1 cellular context compared by ENCODE assay signal in the genomic region with DNA sequence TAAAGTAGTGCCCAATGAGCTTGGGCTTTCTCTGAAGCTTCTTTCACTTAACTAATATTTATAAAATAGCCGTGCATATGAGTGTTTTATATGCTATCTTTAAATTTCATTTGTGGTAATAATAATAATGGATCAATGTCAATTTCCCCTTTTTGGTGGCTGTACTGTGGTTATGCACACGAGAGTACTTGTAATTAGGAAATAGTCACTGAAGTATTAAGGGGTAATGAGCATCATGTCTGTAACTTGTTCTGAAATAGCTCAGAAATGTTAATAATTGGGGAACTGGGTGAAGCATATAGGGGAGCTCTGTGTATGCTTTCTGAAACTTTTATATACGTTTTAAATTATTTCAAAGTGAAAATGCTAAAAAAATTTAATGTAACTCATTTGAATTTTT.
A peak's percentile ranks its signal among the peaks of the same experiment; 100 is the strongest.
TF ChIP-seq lines count a peak whose summit lies in the region.

No MANE protein-coding gene starts in this region.

TF ChIP-seq in GM12878, 131 proteins besides CTCF, POLR2A, EP300 and RAD21:
- TF ChIP-seq CHD4 (IDR thresholded peaks at IDR 0.05) (no peak), MTA2 (IDR thresholded peaks at IDR 0.05; ENCODE audit: low read depth) (peak; percentile 77), BHLHE40 (IDR thresholded peaks at IDR 0.05; ENCODE audit: borderline replicate concordance in 1 of 2, low read depth in 2 of 2, low read length in 1 of 2) (peak; percentile 35 to 66; a peak in 2 of 4 replicates), EED (IDR thresholded peaks at IDR 0.05; ENCODE audit: low read depth) (no peak), IKZF2 (IDR thresholded peaks at IDR 0.05) (no peak), MYC (IDR thresholded peaks at IDR 0.05; ENCODE audit: insufficient read depth, insufficient read length, insufficient replicate concordance, low read length, severe bottlenecking) (no peak), CBX3 (IDR thresholded peaks at IDR 0.05; ENCODE audit: borderline replicate concordance, low read depth) (no peak), STAT1 (conservative IDR thresholded peaks at IDR 0.05) (no peak), ASH2L (IDR thresholded peaks at IDR 0.05; ENCODE audit: borderline replicate concordance, low read depth) (no peak), GABPA (IDR thresholded peaks at IDR 0.05; ENCODE audit: low read depth) (no peak), NFYA (IDR thresholded peaks at IDR 0.05; ENCODE audit: borderline replicate concordance, low read depth, low read length) (no peak), SPI1 (IDR thresholded peaks at IDR 0.05; ENCODE audit: borderline replicate concordance, insufficient read depth, low read depth, low read length) (no peak), YBX1 (IDR thresholded peaks at IDR 0.05) (no peak)
